Comparison of ENCODE assay signal across 10 cellular contexts in the genomic region with DNA sequence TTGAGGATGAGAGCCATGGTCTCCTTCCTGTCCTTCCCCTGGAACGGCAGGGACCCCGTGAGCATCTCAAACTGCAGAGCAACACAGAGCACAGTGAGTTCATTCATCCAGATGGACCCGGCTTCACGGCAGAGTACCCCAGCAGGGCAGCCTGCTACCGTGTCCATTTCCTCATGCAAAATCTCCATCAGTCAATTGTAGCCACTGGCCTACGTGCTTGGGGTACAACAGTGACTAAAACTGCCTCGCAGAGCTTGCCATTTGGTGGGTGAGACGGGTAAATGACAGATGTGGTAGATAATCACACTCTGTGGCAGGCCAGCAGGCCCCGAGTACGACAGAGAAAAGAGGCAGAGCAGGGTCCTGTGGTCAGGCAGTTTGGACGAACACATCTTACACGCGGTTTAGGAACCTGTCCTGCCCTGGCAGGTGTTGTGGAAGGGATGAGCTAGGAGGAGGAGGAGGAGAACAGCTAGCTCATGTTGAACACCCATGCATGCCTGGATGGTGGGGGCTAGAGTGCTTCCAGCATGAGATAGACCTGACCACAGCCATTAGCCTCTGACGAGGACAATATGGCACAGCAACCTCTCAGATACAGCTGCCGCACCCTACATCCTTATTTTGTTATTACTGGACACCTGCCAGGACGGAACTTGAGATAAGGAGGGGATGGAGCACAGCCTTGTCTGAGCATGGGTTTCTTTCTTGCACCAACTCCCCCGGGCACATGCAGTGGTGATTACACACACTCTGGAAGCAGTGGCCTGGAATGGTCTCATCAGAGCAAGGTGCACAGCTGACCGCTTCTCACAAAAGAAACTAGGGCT.
DNase-seq lines count a peak whose midpoint lies in the region; TF ChIP-seq lines count a peak whose summit lies in the region.
"Had no signal": no experiment of that assay in that cellular context is flagged by ENCODE, and none has a peak within 500 bp of the region (broad histone marks: within the 10 kb centered on the region; RNA-seq: fewer than 3 reads in every experiment).

No MANE protein-coding gene starts in this region.

- H3K4me1 Mint-ChIP-seq in chondrocyte (ENCODE audit: low read depth): peaks cover 27% of the 10 kb centered on the region

- H3K4me3 Mint-ChIP-seq in chondrocyte (ENCODE audit: unreplicated experiment): no peak overlapping the region
- H3K4me3 Mint-ChIP-seq: stimulated activated effector memory CD8-positive, alpha-beta T cell treated with anti-CD3 and anti-CD28 coated beads, Interleukin-12 subunit alpha, Interleukin-12 subunit beta, amount 100 ng/mL, for 72 hours had no signal

- TF ChIP-seq CTCF in HFF-Myc (IDR thresholded peaks at IDR 0.05; ENCODE audit: low read depth, low read length, missing control alignments): no peak
- TF ChIP-seq CTCF in chondrocyte (IDR thresholded peaks at IDR 0.05): no peak

- intact Hi-C loops in posterior vena cava (cut with DNase I): no loop called here

- DNase-seq in HFF-Myc (ENCODE audit: extremely low read depth, low read depth) (peak; percentile 5), NCI-H524 (lab: John Stamatoyannopoulos, UW) (peak; percentile 82 to 92), dermis blood vessel endothelial cell (peak; percentile 83), posterior vena cava (ENCODE audit: low spot score) (peak; percentile 29), RKO (ENCODE audit: low spot score) (no peak), chondrocyte (ENCODE audit: low spot score) (no peak), CD1c-positive myeloid dendritic cell (ENCODE audit: extremely low spot score) (no peak), GDM1 (lab: John Stamatoyannopoulos, UW) (no peak)
- DNase-seq: activated CD4-positive, alpha-beta T cell treated with anti-CD3 and anti-CD28 coated beads for 1 hour had no signal

- no peaks in the 10 kb centered on the region for H3K9me3 Mint-ChIP-seq in chondrocyte (ENCODE audit: low read depth)
- H3K9me3 Mint-ChIP-seq: stimulated activated effector memory CD8-positive, alpha-beta T cell treated with anti-CD3 and anti-CD28 coated beads, Interleukin-12 subunit alpha, Interleukin-12 subunit beta, amount 100 ng/mL, for 72 hours had no signal

- H3K27me3 Mint-ChIP-seq in chondrocyte (ENCODE audit: low read depth): no peaks in the 10 kb centered on the region

- no peak overlapping the region for H3K4me3 ChIP-seq in HFF-Myc (replicated peaks; ENCODE audit: low read depth, low read length)

- no peak overlapping the region for H3K27ac Mint-ChIP-seq in chondrocyte (ENCODE audit: unreplicated experiment)
- H3K27ac Mint-ChIP-seq: stimulated activated effector memory CD8-positive, alpha-beta T cell treated with anti-CD3 and anti-CD28 coated beads, Interleukin-12 subunit alpha, Interleukin-12 subunit beta, amount 100 ng/mL, for 72 hours had no signal

- H3K36me3 Mint-ChIP-seq in chondrocyte (ENCODE audit: low read depth): peaks cover 48% of the 10 kb centered on the region
- H3K36me3 Mint-ChIP-seq: stimulated activated effector memory CD8-positive, alpha-beta T cell treated with anti-CD3 and anti-CD28 coated beads, Interleukin-12 subunit alpha, Interleukin-12 subunit beta, amount 100 ng/mL, for 72 hours had no signal

Comparison
In these comparisons a context has a peak if more than half of its experiments do, and no peak if none do; other contexts are left out.
1. DNase-seq: peak in HFF-Myc (single experiment), NCI-H524 (2 of 2), dermis blood vessel endothelial cell (single experiment) and posterior vena cava (single experiment); none in RKO (single experiment), chondrocyte (single experiment), CD1c-positive myeloid dendritic cell (single experiment) and GDM1 (single experiment).